8 cellular contexts compared by ENCODE assay signal in the genomic region with DNA sequence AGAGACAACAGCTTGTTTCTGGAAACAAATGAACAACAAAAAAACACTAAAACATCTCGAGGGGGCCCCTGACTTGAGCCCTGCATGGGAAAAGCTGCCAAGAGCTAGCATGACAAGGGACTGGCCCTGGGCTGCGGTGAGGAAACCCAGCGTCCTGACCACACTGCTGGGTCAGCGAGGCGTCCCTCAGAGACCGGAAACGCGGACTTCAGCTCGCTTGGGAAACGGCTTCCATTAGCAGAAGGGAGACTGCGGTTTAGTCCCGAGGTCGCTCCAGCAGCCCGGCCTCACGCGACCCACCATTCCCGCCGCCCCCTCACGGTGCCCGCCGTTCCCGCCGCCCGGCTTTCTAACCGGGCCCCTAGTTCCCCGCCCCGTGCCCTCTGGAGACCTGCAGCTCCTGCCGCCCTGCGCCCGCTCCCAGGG. TPM values are rescaled to one million over a fixed set of nuclear protein-coding genes. Genes with fewer than 3 reads are reported as not detected.
DNase-seq lines count a peak whose midpoint lies in the region; ATAC-seq and TF ChIP-seq lines count a peak whose summit lies in the region.

No MANE protein-coding gene starts in this region.

- TF ChIP-seq POLR2A in GM18505 (IDR thresholded peaks at IDR 0.05; ENCODE audit: borderline replicate concordance, extremely low read depth, insufficient read depth, insufficient read length), result no peak

- H3K4me3 ChIP-seq in AG10803 (ENCODE audit: low read length) (peak overlapping the region; percentile 75), PC-9 (peak overlapping the region; percentile 59), iPS-15b (ENCODE audit: low read depth, low read length) (peak overlapping the region; percentile 59)

- H3K36me3 ChIP-seq in PC-9 (ENCODE audit: low read depth) (peaks cover under 1% of the 10 kb centered on the region; the same call in 1 of the 2 replicates), iPS-15b (ENCODE audit: control insufficient read depth, insufficient read depth, low read length) (no peaks in the 10 kb centered on the region)

- CTCF ChIA-PET in PC-9 (lab: Charles Lee), result no interaction called here

- intact Hi-C loops in PC-9 (cut with micrococcal nuclease; ENCODE audit: unreplicated experiment), result loop anchor here (5.0 to 10.0 kb wide), 4 partner anchors 72 to 1214 kb away; no protein-coding TSS in a partner anchor

- H3K27ac ChIP-seq in PC-9, result peak overlapping the region; percentile 78

- no peaks in the 10 kb centered on the region for H4K20me1 ChIP-seq in PC-9 (ENCODE audit: insufficient read depth)

- POLR2A ChIA-PET in PC-9 (lab: Charles Lee; ENCODE audit: unreplicated experiment), result interaction anchor here (0.6 to 1.0 kb wide), 2 partner anchors 725 to 813 kb away, joined by 3 to 4 read pairs; no protein-coding TSS in a partner anchor

- H3K27me3 ChIP-seq in PC-9 (ENCODE audit: insufficient read depth, low read depth) (no peaks in the 10 kb centered on the region), iPS-15b (ENCODE audit: control insufficient read depth, insufficient read depth, low read length) (peaks cover 16% of the 10 kb centered on the region)

- no peaks in the 10 kb centered on the region for H3F3A ChIP-seq in PC-9 (ENCODE audit: insufficient read depth, low read depth)

- TF ChIP-seq CTCF in AG10803 (conservative IDR thresholded peaks at IDR 0.05; ENCODE audit: low read length) (no peak), PC-9 (conservative IDR thresholded peaks at IDR 0.05) (no peak)

- H3K4me2 ChIP-seq in PC-9, result peak overlapping the region; percentile 82

- peaks cover 20% of the 10 kb centered on the region for H3K79me2 ChIP-seq in PC-9 (ENCODE audit: low read depth)

- ATAC-seq in GM18505 (IDR thresholded peaks at IDR 0.05; ENCODE audit: unreplicated experiment) (peak; percentile 45), HG02943 (IDR thresholded peaks at IDR 0.05; ENCODE audit: low read depth, unreplicated experiment) (peak; percentile 9)

- no peaks in the 10 kb centered on the region for H3K9me2 ChIP-seq in PC-9 (ENCODE audit: insufficient read depth)

- peak overlapping the region; percentile 57 for H3K9ac ChIP-seq in iPS-15b (ENCODE audit: low read depth, low read length)

- DNase-seq in AG10803 (ENCODE audit: low read depth) (peak; percentile 88), PC-9 (peak in 1 of 2 experiments; percentile 46), brain pericyte (ENCODE audit: low read depth, low spot score) (peak; percentile 11), retina (peak; percentile 90), NCI-H128 (lab: John Stamatoyannopoulos, UW; ENCODE audit: unreplicated experiment) (no peak)

- H2AFZ ChIP-seq in PC-9, result peak overlapping the region; percentile 86

- H3K4me1 ChIP-seq in PC-9 (replicated peaks; ENCODE audit: insufficient read depth) (0 out of 2 replicates have a peak, but pooled peaks cover 27% of the 10 kb centered on the region), iPS-15b (ENCODE audit: control insufficient read depth, insufficient read depth, low read length) (peaks cover 11% of the 10 kb centered on the region)

- no peaks in the 10 kb centered on the region for H3K9me3 ChIP-seq in PC-9 (ENCODE audit: insufficient read depth, low read depth)
- no peaks in the 10 kb centered on the region for H3K9me3 ChIP-seq in iPS-15b (ENCODE audit: control insufficient read depth, insufficient read depth, low read length)

- BruUV-seq in PC-9 (replicated peaks; lab: Mats Ljungman, UMichigan), result no TSS peak

RNA-seq across cellular contexts. Expression of a gene that starts 0.6 kb away (rescaled TPM):
- 7.4 and 7.9 TPM in 2 replicates for total RNA-seq in PC-9 (2021)

RNA-seq across cellular contexts. Expression of a gene that starts 0.8 kb away (rescaled TPM):
- total RNA-seq in PC-9 (2021), result 2.4 and 3.0 TPM in 2 replicates
